Comparison of ENCODE assay signal across 16 cellular contexts in the genomic region with DNA sequence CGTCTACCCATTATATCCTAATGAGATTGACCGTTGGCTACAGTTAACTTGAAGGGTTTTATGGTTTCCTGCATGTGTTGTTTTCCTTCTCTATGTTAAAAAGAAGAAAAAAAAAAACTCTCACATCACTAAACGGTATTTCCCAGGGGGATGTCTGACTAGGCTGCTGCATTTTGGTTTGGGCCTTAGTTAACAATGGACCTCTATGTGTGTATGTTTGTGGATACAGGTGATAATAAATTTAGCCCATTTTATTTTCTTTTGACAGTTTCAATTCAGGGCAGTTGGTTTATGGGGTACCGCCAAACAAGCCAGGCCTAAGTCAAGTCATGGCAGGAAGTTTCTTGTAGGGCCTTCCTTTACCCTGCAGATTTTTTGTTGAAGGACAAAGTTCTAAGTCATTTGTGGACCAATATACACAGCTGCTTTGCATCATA. TPM values are rescaled to one million over a fixed set of nuclear protein-coding genes. Genes with fewer than 3 reads are reported as not detected.
DNase-seq lines count a peak whose midpoint lies in the region; ATAC-seq and TF ChIP-seq lines count a peak whose summit lies in the region.
"Had no signal": no experiment of that assay in that cellular context is flagged by ENCODE, and none has a peak within 500 bp of the region (broad histone marks: within the 10 kb centered on the region; RNA-seq: fewer than 3 reads in every experiment).

No MANE protein-coding gene starts in this region.

- H3K4me1 ChIP-seq in BLaER1 (peaks cover 83% of the 10 kb centered on the region), OCI-LY3 (ENCODE audit: low read length) (peaks cover 33% of the 10 kb centered on the region), vagina (peaks cover 9% of the 10 kb centered on the region)
- H3K4me1 ChIP-seq: parathyroid adenoma had no signal

- H3K4me3 ChIP-seq in BLaER1 (peak overlapping the region; percentile 17), OCI-LY3 (ENCODE audit: low read length) (no peak overlapping the region), vagina (no peak overlapping the region)
- H3K4me3 ChIP-seq: gastroesophageal sphincter, GM23248, MG63 had no signal

- no peaks in the 10 kb centered on the region for H3K27me3 ChIP-seq in BLaER1
- H3K27me3 ChIP-seq in OCI-LY3 (ENCODE audit: low read depth, low read length): no peaks in the 10 kb centered on the region
- no peaks in the 10 kb centered on the region for H3K27me3 ChIP-seq in vagina
- H3K27me3 ChIP-seq: gastroesophageal sphincter, MG63 had no signal

- H3K36me3 ChIP-seq in BLaER1 (peaks cover 48% of the 10 kb centered on the region), OCI-LY3 (replicated peaks; ENCODE audit: low read depth, low read length) (peaks cover 19% of the 10 kb centered on the region), vagina (no peaks in the 10 kb centered on the region)
- H3K36me3 ChIP-seq: gastroesophageal sphincter had no signal

- H3K9ac ChIP-seq in BLaER1 (peak overlapping the region; percentile 99), OCI-LY3 (ENCODE audit: low read length) (0 out of 2 replicates have a peak overlapping the region, but pooled peaks have one; percentile 17)
- H3K9ac ChIP-seq: GM23248, parathyroid adenoma had no signal

- peak overlapping the region; percentile 96 for H3K4me2 ChIP-seq in BLaER1
- peak overlapping the region; percentile 51 for H3K4me2 ChIP-seq in OCI-LY3 (ENCODE audit: low read length)

- TF ChIP-seq CTCF in OCI-LY3 (IDR thresholded peaks at IDR 0.05; ENCODE audit: low read depth, low read length) (no peak), vagina (IDR thresholded peaks at IDR 0.05) (no peak)

- DNase-seq in vagina (ENCODE audit: extremely low spot score in 2 of 2) (no peak), NCI-H82 (lab: John Stamatoyannopoulos, UW) (no peak)
- DNase-seq: activated naive CD8-positive, alpha-beta T cell treated with anti-CD3 and anti-CD28 coated beads, Interleukin-2, amount 50 U/mL, for 24 hours; COR-L47; GM23248; MG63; NCI-H345; stimulated activated CD4-positive, alpha-beta T cell treated with anti-CD3 and anti-CD28 coated beads, Interleukin-12 subunit alpha, Interleukin-12 subunit beta, amount 100 ng/mL, for 4 hours had no signal

- intact Hi-C loops in vagina (cut with DNase I): no loop called here

- H3K27ac ChIP-seq in BLaER1 (peak overlapping the region; percentile 98), OCI-LY3 (ENCODE audit: low read length) (peak overlapping the region; percentile 34), vagina (no peak overlapping the region)
- H3K27ac ChIP-seq: gastroesophageal sphincter, GM23248, parathyroid adenoma had no signal

- TF ChIP-seq POLR2A in vagina (IDR thresholded peaks at IDR 0.05): no peak

- peaks cover 25% of the 10 kb centered on the region for H3K79me2 ChIP-seq in OCI-LY3 (ENCODE audit: low read length)
- H3K79me2 ChIP-seq: parathyroid adenoma had no signal

- no peak overlapping the region for H2AFZ ChIP-seq in OCI-LY3 (ENCODE audit: low read depth, low read length)
- H2AFZ ChIP-seq: GM23248, parathyroid adenoma had no signal

- peaks cover 7% of the 10 kb centered on the region for H4K20me1 ChIP-seq in BLaER1
- peaks cover 23% of the 10 kb centered on the region for H4K20me1 ChIP-seq in OCI-LY3 (ENCODE audit: insufficient read depth, low read length)

- ATAC-seq in GM19372 (IDR thresholded peaks at IDR 0.05; ENCODE audit: low read depth, unreplicated experiment) (peak; percentile 50), HG03432 (IDR thresholded peaks at IDR 0.05; ENCODE audit: unreplicated experiment) (peak; percentile 61), HG03095 (IDR thresholded peaks at IDR 0.05; ENCODE audit: unreplicated experiment) (no peak), GM21825 (IDR thresholded peaks at IDR 0.05; ENCODE audit: unreplicated experiment) (no peak)
- ATAC-seq: activated naive CD8-positive, alpha-beta T cell treated with anti-CD3 and anti-CD28 coated beads, Interleukin-2, amount 50 U/mL, for 24 hours; gastroesophageal sphincter had no signal

- H3K9me3 ChIP-seq in BLaER1 (peaks cover 41% of the 10 kb centered on the region), OCI-LY3 (ENCODE audit: insufficient read depth, low read length) (no peaks in the 10 kb centered on the region), vagina (no peaks in the 10 kb centered on the region)
- H3K9me3 ChIP-seq: gastroesophageal sphincter, MG63 had no signal

RNA-seq across cellular contexts. Expression of a gene that starts 10.0 kb away (rescaled TPM):
- 11.5 TPM for total RNA-seq in vagina

Comparison
In these comparisons a context has a peak if more than half of its experiments do, and no peak if none do; other contexts are left out.
1. ATAC-seq: peak in GM19372 (single experiment) and HG03432 (single experiment); none in HG03095 (single experiment) and GM21825 (single experiment).